1 cellular context compared by ENCODE assay signal in the genomic region with DNA sequence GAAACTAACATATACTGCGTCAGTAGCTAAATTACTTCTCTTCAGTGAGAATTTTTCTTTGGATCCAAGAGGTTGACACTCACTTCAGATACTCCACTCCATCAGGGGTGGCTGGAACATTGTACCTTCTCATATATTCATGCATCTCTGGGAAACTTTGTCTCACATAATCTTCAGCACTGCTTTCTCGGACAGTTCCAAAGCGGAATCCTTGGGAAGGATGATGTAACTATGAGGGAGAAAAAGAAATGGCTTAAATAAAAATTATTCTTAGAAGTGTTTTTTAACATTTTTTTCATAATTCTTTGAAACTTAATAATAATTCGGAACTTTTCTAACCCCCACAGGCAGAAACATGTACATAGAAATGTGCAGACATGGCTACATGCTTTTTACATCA.
TF ChIP-seq lines count a peak whose summit lies in the region.

No MANE protein-coding gene starts in this region.

TF ChIP-seq in H1, 55 proteins besides CTCF, POLR2A, EP300 and RAD21:
- no peak for TF ChIP-seq MAX (IDR thresholded peaks at IDR 0.05)
- TF ChIP-seq CEBPB (IDR thresholded peaks at IDR 0.05; ENCODE audit: low read depth, low read length) = peak; percentile 63; the same call in 1 of the 2 replicates
